Comparison of ENCODE assay signal across 8 cellular contexts in genomic region chr1:205449254-205449749, GRCh38. TPM values are rescaled to one million over a fixed set of nuclear protein-coding genes. Genes with fewer than 3 reads are reported as not detected.
DNase-seq lines count a peak whose midpoint lies in the region; ATAC-seq, FAIRE-seq and TF ChIP-seq lines count a peak whose summit lies in the region.

No MANE protein-coding gene starts in this region.

- H3K27ac ChIP-seq in A673 (ENCODE audit: low read depth, low read length, poor library complexity, severe bottlenecking) = peak overlapping the region; percentile 67
- peak overlapping the region; percentile 95 for H3K27ac ChIP-seq in HCT116 (ENCODE audit: low read depth, low read length)
- peak overlapping the region; percentile 77 to 89 for H3K27ac ChIP-seq in breast epithelium

- H3K4me3 ChIP-seq in A673 (ENCODE audit: low read depth, low read length, poor library complexity, severe bottlenecking) (peak overlapping the region; percentile 6), HCT116 (replicated peaks in 1 of 2; ENCODE audit: low read depth in 1 of 2, low read length in 2 of 2) (peak overlapping the region; percentile 77 to 82), breast epithelium (peak overlapping the region in 2 of 3 donors; percentile 29 to 44)

- H3K9me2 ChIP-seq in HCT116 (ENCODE audit: insufficient read depth) = no peaks in the 10 kb centered on the region

- H3K27me3 ChIP-seq in A673 (replicated peaks; ENCODE audit: insufficient read depth, low read depth, low read length, poor library complexity) = peaks cover 6% of the 10 kb centered on the region
- 0 out of 2 replicates have a peak, but pooled peaks cover 3% of the 10 kb centered on the region for H3K27me3 ChIP-seq in HCT116 (ENCODE audit: insufficient read depth, low read length)
- peaks cover 0 to 29% of the 10 kb centered on the region in 2 donors for H3K27me3 ChIP-seq in breast epithelium

- POLR2A ChIA-PET in A673 (lab: Charles Lee; ENCODE audit: low non-redundant PET) (no interaction called here), HCT116 (lab: Charles Lee) (interaction anchor here (1.8 to 2.3 kb wide), 3 partner anchors 7 to 29 kb away, joined by 10 to 18 read pairs (median 12); no protein-coding TSS in a partner anchor)

- ATAC-seq in HCT116 (peak; percentile 14), left colon (peak; percentile 39), HG02759 (IDR thresholded peaks at IDR 0.05; ENCODE audit: unreplicated experiment) (no peak)

- BruUV-seq in A673 (replicated peaks; lab: Mats Ljungman, UMichigan) = no TSS peak
- BruUV-seq in HCT116 (replicated peaks; lab: Mats Ljungman, UMichigan) = TSS peak; percentile 43

- TF ChIP-seq POLR2A in HCT116 (IDR thresholded peaks at IDR 0.05; ENCODE audit: borderline replicate concordance, extremely low read depth, insufficient read depth, insufficient read length) = no peak
- TF ChIP-seq POLR2A in breast epithelium (IDR thresholded peaks at IDR 0.05) = no peak
- TF ChIP-seq POLR2A in GM12892 (IDR thresholded peaks at IDR 0.05; ENCODE audit: low read depth, low read length) = no peak

- peak overlapping the region; percentile 90 for H3K4me2 ChIP-seq in HCT116 (ENCODE audit: low read length)

- H3K9me3 ChIP-seq in A673 (ENCODE audit: low read depth, low read length, poor library complexity, severe bottlenecking) (no peaks in the 10 kb centered on the region), HCT116 (ENCODE audit: control insufficient read depth in 1 of 2, insufficient read depth in 1 of 2, low read depth in 1 of 2, low read length in 2 of 2) (no peaks in the 10 kb centered on the region), breast epithelium (no peaks in the 10 kb centered on the region)

- CTCF ChIA-PET in A673 (lab: Charles Lee) = interaction anchor here (1.5 kb wide), 1 partner anchor 18 kb away, joined by 6 read pairs; no protein-coding TSS in a partner anchor
- CTCF ChIA-PET in HCT116 (lab: Charles Lee) = interaction anchor here (0.9 to 3.6 kb wide), 6 partner anchors 8 to 1243 kb away, joined by 3 to 24 read pairs (median 5); no protein-coding TSS in a partner anchor

- no peak for TF ChIP-seq RAD21 in HCT116 (IDR thresholded peaks at IDR 0.05; ENCODE audit: low read depth)

- intact Hi-C loops in A673 (cut with micrococcal nuclease; ENCODE audit: unreplicated experiment) = no loop called here
- intact Hi-C loops in HCT116 (cut with micrococcal nuclease) = no loop called here
- intact Hi-C loops in breast epithelium (cut with DNase I; ENCODE audit: low total_unique reads) = no loop called here
- intact Hi-C loops in left colon (cut with DNase I, micrococcal nuclease) = no loop called here

- H3K9ac ChIP-seq in HCT116 (ENCODE audit: low read length) = peak overlapping the region; percentile 84

- no peak overlapping the region for H2AFZ ChIP-seq in HCT116 (ENCODE audit: low read depth, low read length, poor library complexity, severe bottlenecking)

- peaks cover 74% of the 10 kb centered on the region for H3K4me1 ChIP-seq in A673 (ENCODE audit: insufficient read depth, low read length, poor library complexity, severe bottlenecking)
- H3K4me1 ChIP-seq in HCT116 (ENCODE audit: control insufficient read depth in 1 of 2, insufficient read depth in 2 of 2, low read length in 2 of 2) = peaks cover 52 to 94% of the 10 kb centered on the region in 2 experiments
- H3K4me1 ChIP-seq in breast epithelium = peaks cover 0 to 8% of the 10 kb centered on the region in 2 donors

- TF ChIP-seq CTCF in A673 (conservative IDR thresholded peaks at IDR 0.05; ENCODE audit: low read depth, low read length) (no peak), HCT116 (IDR thresholded peaks at IDR 0.05 in 2 of 3, conservative IDR thresholded peaks at IDR 0.05 in 1 of 3; ENCODE audit: borderline replicate concordance in 1 of 3, insufficient read depth in 1 of 3, low read depth in 2 of 3, low read length in 2 of 3) (no peak), breast epithelium (IDR thresholded peaks at IDR 0.05) (no peak)

- RAD21 ChIA-PET in HCT116 (lab: Charles Lee; ENCODE audit: low non-redundant PET in 1 of 2, low total read pairs in 2 of 2, uncharacterized antibody in 2 of 2, unreplicated experiment in 2 of 2) = interaction anchor here (1.0 to 2.2 kb wide), 4 partner anchors 8 to 36 kb away, joined by 3 to 9 read pairs (median 6); no protein-coding TSS in a partner anchor

- peaks cover 29% of the 10 kb centered on the region for H3K79me2 ChIP-seq in HCT116 (ENCODE audit: insufficient read depth, low read length)

- no peaks in the 10 kb centered on the region for H4K20me1 ChIP-seq in HCT116 (ENCODE audit: insufficient read depth)

- H3K36me3 ChIP-seq in A673 (ENCODE audit: insufficient read depth, low read length, poor library complexity, severe bottlenecking) = no peaks in the 10 kb centered on the region
- peaks cover 0 to 8% of the 10 kb centered on the region in 2 experiments; a peak in 1 of 4 replicates for H3K36me3 ChIP-seq in HCT116 (ENCODE audit: control insufficient read depth in 1 of 2, insufficient read depth in 2 of 2, low read length in 2 of 2)
- no peaks in the 10 kb centered on the region for H3K36me3 ChIP-seq in breast epithelium

- no peak for FAIRE-seq in GM12892 (lab: Jason Lieb, UNC)

- DNase-seq in A673 (ENCODE audit: low spot score) (no peak), HCT116 (ENCODE audit: low read depth, low spot score) (no peak), breast epithelium (ENCODE audit: low spot score in 2 of 2) (no peak), left colon (no peak), GM12892 (ENCODE audit: insufficient read length) (no peak), NCI-H128 (lab: John Stamatoyannopoulos, UW; ENCODE audit: unreplicated experiment) (no peak), NCI-H2227 treated with DMSO at 0.1 percent for 48 hours (lab: John Stamatoyannopoulos, UW) (no peak)

TF ChIP-seq in HCT116, 20 proteins besides CTCF, POLR2A, EP300 and RAD21:
- no peak for TF ChIP-seq CEBPB (IDR thresholded peaks at IDR 0.05; ENCODE audit: low read depth)

RNA-seq across cellular contexts. Expression of gene BLACAT1, which starts 6.5 kb away (rescaled TPM):
- total RNA-seq in A673 (2021) (0.45 and 2.0 TPM in 2 replicates), HCT116 (2021; ENCODE audit: unreplicated experiment) (3.9 TPM), breast epithelium (1 to 10 TPM in 1 of 3 donors, under 1 TPM in 1, not detected in 1; 0.66 to 1.5 TPM), left colon (under 1 TPM; 0.14 to 0.34 TPM)
- polyA plus RNA-seq in HCT116 (2012) = 3.2 and 4.4 TPM in 2 replicates
- polyA plus RNA-seq in GM12892 (2012; ENCODE audit: missing spikeins) = not detected

RNA-seq across cellular contexts. Expression of gene LEMD1, which starts 27.4 kb away (rescaled TPM):
- total RNA-seq in A673 (2021) (1.5 and 3.4 TPM in 2 replicates), HCT116 (2021; ENCODE audit: unreplicated experiment) (11.9 TPM), breast epithelium (1 to 10 TPM in 1 of 3 donors, not detected in 2; 6.1 TPM), left colon (1 to 10 TPM in 1 of 2 donors, not detected in 1; 1.1 TPM)
- 14.9 and 21.8 TPM in 2 replicates for polyA plus RNA-seq in HCT116 (2012)
- polyA plus RNA-seq in GM12892 (2012; ENCODE audit: missing spikeins) = not detected

RNA-seq across cellular contexts. Expression of gene CDK18, which starts 55.2 kb away (rescaled TPM):
- total RNA-seq in A673 (2021) (9.2 and 29.3 TPM in 2 replicates), HCT116 (2021; ENCODE audit: unreplicated experiment) (32.0 TPM), breast epithelium (10 to 100 TPM in 1 of 3 donors, 1 to 10 TPM in 2; 1.4 to 12.3 (median 9.2) TPM), left colon (10 to 100 TPM; 32.6 to 39.2 TPM)
- polyA plus RNA-seq in HCT116 (2012) = 30.5 and 30.7 TPM in 2 replicates
- polyA plus RNA-seq in GM12892 (2012; ENCODE audit: missing spikeins) = 0.30 TPM

Comparison
In these comparisons a context has a peak if more than half of its experiments do, and no peak if none do; other contexts are left out.
1. H3K4me3 ChIP-seq: peak in every context shown above with its lines; median percentile 80 in HCT116; 36 in breast epithelium; 6 in A673.